In genomic region chr3:158819282-158819681, GRCh38 we compare ENCODE assay signal across 20 cellular contexts. TPM values are rescaled to one million over a fixed set of nuclear protein-coding genes. Genes with fewer than 3 reads are reported as not detected.
DNase-seq lines count a peak whose midpoint lies in the region; ATAC-seq and TF ChIP-seq lines count a peak whose summit lies in the region.
"Had no signal": no experiment of that assay in that cellular context is flagged by ENCODE, and none has a peak within 500 bp of the region (broad histone marks: within the 10 kb centered on the region; RNA-seq: fewer than 3 reads in every experiment).

No MANE protein-coding gene starts in this region.

- H3K27me3 Mint-ChIP-seq in CD14-positive monocyte (ENCODE audit: low read depth in 3 of 3), result no peaks in the 10 kb centered on the region
- no peaks in the 10 kb centered on the region for H3K27me3 Mint-ChIP-seq in natural killer cell treated with Interleukin-12 subunit alpha and Interleukin-12 subunit beta and Interleukin-15 and Interleukin-18, amount 100 ng/mL, for 72 hours
- H3K27me3 Mint-ChIP-seq: CD4-positive, alpha-beta T cell; IgD-negative memory B cell had no signal

- peak overlapping the region; percentile 85 to 95 (median 90) for H3K27ac Mint-ChIP-seq in CD14-positive monocyte
- no peak overlapping the region for H3K27ac Mint-ChIP-seq in natural killer cell treated with Interleukin-12 subunit alpha and Interleukin-12 subunit beta and Interleukin-15 and Interleukin-18, amount 100 ng/mL, for 72 hours
- H3K27ac Mint-ChIP-seq: CD4-positive, alpha-beta T cell; IgD-negative memory B cell had no signal

- no peak for TF ChIP-seq CTCF in CD14-positive monocyte (IDR thresholded peaks at IDR 0.05)

- intact Hi-C loops in CD14-positive monocyte (cut with micrococcal nuclease), result no loop called here
- intact Hi-C loops in left colon (cut with DNase I, micrococcal nuclease), result no loop called here

- H3K36me3 Mint-ChIP-seq in CD14-positive monocyte, result peaks cover 71 to 79% of the 10 kb centered on the region in 2 donors
- H3K36me3 Mint-ChIP-seq in natural killer cell treated with Interleukin-12 subunit alpha and Interleukin-12 subunit beta and Interleukin-15 and Interleukin-18, amount 100 ng/mL, for 72 hours, result peaks cover 12% of the 10 kb centered on the region

- DNase-seq in CD14-positive monocyte (ENCODE audit: low spot score) (no peak), MV-4-11 (lab: John Stamatoyannopoulos, UW) (peak; percentile 50), left colon (no peak), pons (ENCODE audit: low spot score) (peak; percentile 56), KBM-7 (no peak), DMS 273 treated with DMSO at 0.1 percent for 48 hours (lab: John Stamatoyannopoulos, UW) (no peak)
- no peak for DNase-seq in natural killer cell treated with Interleukin-12 subunit alpha and Interleukin-12 subunit beta and Interleukin-15 and Interleukin-18, amount 100 ng/mL, for 72 hours (ENCODE audit: low spot score)
- DNase-seq: AML-193; Calu3; CD4-positive, alpha-beta T cell; DMS79; NCI-H1048; NCI-H146; NCI-H2081 treated with DMSO at 0.1 percent for 48 hours; NCI-H2227 treated with DMSO at 0.1 percent for 48 hours; NCI-H526; PC-3 had no signal

- ATAC-seq in left colon, result peak; percentile 58
- no peak for ATAC-seq in natural killer cell treated with Interleukin-12 subunit alpha and Interleukin-12 subunit beta and Interleukin-15 and Interleukin-18, amount 100 ng/mL, for 72 hours
- ATAC-seq in GM21723 (IDR thresholded peaks at IDR 0.05; ENCODE audit: unreplicated experiment), result no peak
- ATAC-seq: GM12878, PC-3 had no signal

- in situ Hi-C loops in KBM-7 (cut with MboI; ENCODE audit: low pct_unique_long_range_greater_than_20kb, low sequenced_read_pairs), result no loop called here

- H3K9me3 Mint-ChIP-seq in CD14-positive monocyte, result no peaks in the 10 kb centered on the region
- no peaks in the 10 kb centered on the region for H3K9me3 Mint-ChIP-seq in natural killer cell treated with Interleukin-12 subunit alpha and Interleukin-12 subunit beta and Interleukin-15 and Interleukin-18, amount 100 ng/mL, for 72 hours
- H3K9me3 Mint-ChIP-seq: CD4-positive, alpha-beta T cell; IgD-negative memory B cell had no signal

- H3K4me3 Mint-ChIP-seq in CD14-positive monocyte, result peak overlapping the region in 1 of 2 donors; percentile 14
- no peak overlapping the region for H3K4me3 Mint-ChIP-seq in natural killer cell treated with Interleukin-12 subunit alpha and Interleukin-12 subunit beta and Interleukin-15 and Interleukin-18, amount 100 ng/mL, for 72 hours
- H3K4me3 Mint-ChIP-seq: CD4-positive, alpha-beta T cell; IgD-negative memory B cell had no signal

- H3K4me1 Mint-ChIP-seq in CD14-positive monocyte, result peaks cover 24% of the 10 kb centered on the region
- H3K4me1 Mint-ChIP-seq in natural killer cell treated with Interleukin-12 subunit alpha and Interleukin-12 subunit beta and Interleukin-15 and Interleukin-18, amount 100 ng/mL, for 72 hours (ENCODE audit: low read depth in 2 of 2), result no peaks in the 10 kb centered on the region

RNA-seq across cellular contexts. Expression of gene MFSD1, which starts 17.4 kb away (rescaled TPM):
- polyA plus RNA-seq in CD14-positive monocyte, result 100 to 1,000 TPM; 225 to 262 TPM
- total RNA-seq in left colon, result 10 to 100 TPM; 60.8 to 62.0 TPM
- total RNA-seq in natural killer cell treated with Interleukin-12 subunit alpha and Interleukin-12 subunit beta and Interleukin-15 and Interleukin-18, amount 100 ng/mL, for 72 hours, result 10 to 100 TPM; 21.9 to 25.5 TPM

Comparison
In these comparisons a context has a peak if more than half of its experiments do, and no peak if none do; other contexts are left out.
1. DNase-seq: peak in MV-4-11 (single experiment) and pons (single experiment); none in CD14-positive monocyte (single experiment), left colon (0 of 2), natural killer cell treated with Interleukin-12 subunit alpha and Interleukin-12 subunit beta and Interleukin-15 and Interleukin-18, amount 100 ng/mL, for 72 hours (single experiment), KBM-7 (single experiment) and DMS 273 treated with DMSO at 0.1 percent for 48 hours (single experiment).
2. H3K27ac Mint-ChIP-seq: peak in CD14-positive monocyte (7 of 7); none in natural killer cell treated with Interleukin-12 subunit alpha and Interleukin-12 subunit beta and Interleukin-15 and Interleukin-18, amount 100 ng/mL, for 72 hours (0 of 2).